11 cellular contexts compared by ENCODE assay signal in genomic region chr4:44801384-44801783, GRCh38.
"Had no signal": no experiment of that assay in that cellular context is flagged by ENCODE, and none has a peak within 500 bp of the region (broad histone marks: within the 10 kb centered on the region; RNA-seq: fewer than 3 reads in every experiment).

No MANE protein-coding gene starts in this region.

- H3K9me3 ChIP-seq: HAP-1 had no signal

- H3K36me3 ChIP-seq: HAP-1 had no signal

- H3K4me3 ChIP-seq: GM23248, GM23338, HAP-1 had no signal

- DNase-seq: GM23248, GOT3, H7, H9, HCEC 1CT, HFFc6 had no signal

- FAIRE-seq: H1, H54 had no signal

- H3K4me2 ChIP-seq: GM23338 had no signal

- H3K27ac ChIP-seq: GM23248 had no signal

- ATAC-seq: GM23338, HCT116 had no signal

- H3K4me1 ChIP-seq: HAP-1 had no signal

- H2AFZ ChIP-seq: GM23248, GM23338 had no signal

- H3K9ac ChIP-seq: GM23248 had no signal
